Comparison of ENCODE assay signal across 8 cellular contexts in genomic region chr1:109643385-109644230, GRCh38. TPM values are rescaled to one million over a fixed set of nuclear protein-coding genes. Genes with fewer than 3 reads are reported as not detected.
DNase-seq lines count a peak whose midpoint lies in the region; ATAC-seq and TF ChIP-seq lines count a peak whose summit lies in the region.

No MANE protein-coding gene starts in this region.

- WGBS in GM23248 (ENCODE audit: low coverage in 1 of 2, low lambda C conversion rate in 2 of 2, missing lambda C conversion rate in 2 of 2), 2 experiments, result 44 to 55% methylated on average over 23 to 32 of the region's 32 CpGs
- 40% methylated on average over 32 of the region's 32 CpGs for WGBS in heart right ventricle, 2 donors
- 32 to 42% methylated on average over 32 of the region's 32 CpGs for WGBS in sigmoid colon, 2 donors

- H3K27ac ChIP-seq in GM23248, result no peak overlapping the region
- no peak overlapping the region for H3K27ac ChIP-seq in KMS-11
- no peak overlapping the region for H3K27ac ChIP-seq in heart right ventricle
- peak overlapping the region in 1 of 4 donors; percentile 30 for H3K27ac ChIP-seq in sigmoid colon

- H3K36me3 ChIP-seq in GM23248 (ENCODE audit: low read depth) (no peaks in the 10 kb centered on the region), KMS-11 (ENCODE audit: insufficient read depth) (no peaks in the 10 kb centered on the region), heart right ventricle (no peaks in the 10 kb centered on the region), sigmoid colon (no peaks in the 10 kb centered on the region)

- 0 out of 2 replicates have a peak overlapping the region, but pooled peaks have one; percentile 32 for H3K9ac ChIP-seq in GM23248
- H3K9ac ChIP-seq in KMS-11, result no peak overlapping the region; the same call in 1 of the 2 replicates

- H3K79me2 ChIP-seq in GM23248 (ENCODE audit: insufficient read depth) (no peaks in the 10 kb centered on the region), KMS-11 (ENCODE audit: insufficient read depth, low read depth) (no peaks in the 10 kb centered on the region)

- H4K20me1 ChIP-seq in GM23248 (ENCODE audit: insufficient read depth), result no peaks in the 10 kb centered on the region
- H4K20me1 ChIP-seq in KMS-11 (ENCODE audit: insufficient read depth), result no peaks in the 10 kb centered on the region

- H3K4me3 ChIP-seq in GM23248, result no peak overlapping the region
- H3K4me3 ChIP-seq in KMS-11 (IDR thresholded peaks at IDR 0.05; ENCODE audit: insufficient read depth, low read depth, low read length), result peak overlapping the region; percentile 65
- H3K4me3 ChIP-seq in heart right ventricle, result peak overlapping the region in 1 of 10 donors; percentile 7
- H3K4me3 ChIP-seq in sigmoid colon, result peak overlapping the region in 1 of 4 donors; percentile 6

- H3K9me2 ChIP-seq in GM23248 (ENCODE audit: insufficient read depth), result no peaks in the 10 kb centered on the region

- DNase-seq in EH (ENCODE audit: low read depth), result peak; percentile 62
- peak; percentile 81 for DNase-seq in GM23248
- peak; percentile 90 for DNase-seq in activated naive CD4-positive, alpha-beta T cell treated with Interleukin-2 at 50 U/mL for 16 hours
- peak; percentile 81 to 90 for DNase-seq in heart right ventricle
- DNase-seq in sigmoid colon, result peak; percentile 92
- no peak for DNase-seq in NCI-H2171 treated with DMSO at 0.1 percent for 48 hours (lab: John Stamatoyannopoulos, UW)

- H3K27me3 ChIP-seq in GM23248 (replicated peaks; ENCODE audit: insufficient read depth) (no peaks in the 10 kb centered on the region), KMS-11 (ENCODE audit: insufficient read depth, low read depth) (no peaks in the 10 kb centered on the region), heart right ventricle (no peaks in the 10 kb centered on the region), sigmoid colon (no peaks in the 10 kb centered on the region)

- ATAC-seq in SK-N-SH treated with all-trans-retinoic acid at 6 μM for 48 hours, result peak; percentile 75
- peak; percentile 71 to 94 (median 89) for ATAC-seq in heart right ventricle

- intact Hi-C loops in heart right ventricle (cut with DNase I) (loop anchor here in 9 of 10 donors (2.0 to 10.0 kb wide), 5 partner anchors 44 to 341 kb away; partner anchors contain the start of genes GSTM1 (in 4 of the 9), GNAI3 (in 3 of the 9) and AHCYL1 (in 1 of the 9)), sigmoid colon (cut with DNase I) (loop anchor here (5.0 kb wide), 3 partner anchors 44 to 339 kb away; partner anchors contain the start of genes AHCYL1 and GSTM1)

- TF ChIP-seq EP300 in sigmoid colon (IDR thresholded peaks at IDR 0.05), result no peak

- H3K9me3 ChIP-seq in GM23248 (ENCODE audit: low read depth), result no peaks in the 10 kb centered on the region
- peaks cover 0 to 6% (median 0%) of the 10 kb centered on the region in 11 donors for H3K9me3 ChIP-seq in heart right ventricle
- no peaks in the 10 kb centered on the region for H3K9me3 ChIP-seq in sigmoid colon

- H3K4me2 ChIP-seq in GM23248 (ENCODE audit: unreplicated experiment), result no peak overlapping the region
- H3K4me2 ChIP-seq in KMS-11, result peak overlapping the region; percentile 70

- no peaks in the 10 kb centered on the region for H3F3A ChIP-seq in GM23248 (ENCODE audit: insufficient read depth)

- H3K4me1 ChIP-seq in GM23248 (ENCODE audit: insufficient read depth), result no peaks in the 10 kb centered on the region
- H3K4me1 ChIP-seq in KMS-11 (ENCODE audit: low read depth, poor library complexity, severe bottlenecking), result peaks cover 17% of the 10 kb centered on the region
- peaks cover 0 to 12% (median 6%) of the 10 kb centered on the region in 9 donors for H3K4me1 ChIP-seq in heart right ventricle
- peaks cover 0 to 10% (median 8%) of the 10 kb centered on the region in 4 donors for H3K4me1 ChIP-seq in sigmoid colon

- in situ Hi-C loops in GM23248 (cut with MboI), result loop anchor here (10.0 kb wide), 2 partner anchors 111 to 341 kb away; partner anchors contain the start of gene AHCYL1

- no peak for TF ChIP-seq POLR2A in sigmoid colon (IDR thresholded peaks at IDR 0.05)

- H2AFZ ChIP-seq in GM23248 (peak overlapping the region; percentile 93), KMS-11 (ENCODE audit: low read depth) (peak overlapping the region; percentile 95)

- TF ChIP-seq CTCF in KMS-11 (conservative IDR thresholded peaks at IDR 0.05; ENCODE audit: low read depth, low read length), result peak; percentile 97
- TF ChIP-seq CTCF in heart right ventricle (IDR thresholded peaks at IDR 0.05), result peak; percentile 75 to 93 (median 88)
- peak; percentile 75 to 91 (median 86) for TF ChIP-seq CTCF in sigmoid colon (IDR thresholded peaks at IDR 0.05)

TF ChIP-seq in SK-N-SH treated with all-trans-retinoic acid at 6 μM for 48 hours, 23 proteins besides CTCF, POLR2A, EP300 and RAD21:
- TF ChIP-seq, protein P1, sequence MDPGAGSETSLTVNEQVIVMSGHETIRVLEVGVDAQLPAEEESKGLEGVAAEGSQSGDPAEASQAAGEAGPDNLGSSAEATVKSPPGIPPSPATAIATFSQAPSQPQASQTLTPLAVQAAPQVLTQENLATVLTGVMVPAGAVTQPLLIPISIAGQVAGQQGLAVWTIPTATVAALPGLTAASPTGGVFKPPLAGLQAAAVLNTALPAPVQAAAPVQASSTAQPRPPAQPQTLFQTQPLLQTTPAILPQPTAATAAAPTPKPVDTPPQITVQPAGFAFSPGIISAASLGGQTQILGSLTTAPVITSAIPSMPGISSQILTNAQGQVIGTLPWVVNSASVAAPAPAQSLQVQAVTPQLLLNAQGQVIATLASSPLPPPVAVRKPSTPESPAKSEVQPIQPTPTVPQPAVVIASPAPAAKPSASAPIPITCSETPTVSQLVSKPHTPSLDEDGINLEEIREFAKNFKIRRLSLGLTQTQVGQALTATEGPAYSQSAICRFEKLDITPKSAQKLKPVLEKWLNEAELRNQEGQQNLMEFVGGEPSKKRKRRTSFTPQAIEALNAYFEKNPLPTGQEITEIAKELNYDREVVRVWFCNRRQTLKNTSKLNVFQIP (CRISPR knock-in tag; IDR thresholded peaks at IDR 0.05; ENCODE audit: borderline replicate concordance, low read depth), result no peak
- TF ChIP-seq GLIS3 (CRISPR knock-in tag; IDR thresholded peaks at IDR 0.05) (no peak), ARNTL (CRISPR knock-in tag; IDR thresholded peaks at IDR 0.05; ENCODE audit: borderline replicate concordance, low read depth) (no peak), RARB (CRISPR knock-in tag; IDR thresholded peaks at IDR 0.05) (no peak), TOX (CRISPR knock-in tag; IDR thresholded peaks at IDR 0.05; ENCODE audit: borderline replicate concordance) (no peak), OSR1 (CRISPR knock-in tag; IDR thresholded peaks at IDR 0.05) (no peak), ISL1 (CRISPR knock-in tag; IDR thresholded peaks at IDR 0.05) (no peak), ESRRG (CRISPR knock-in tag; IDR thresholded peaks at IDR 0.05) (no peak), ZFP30 (CRISPR knock-in tag; IDR thresholded peaks at IDR 0.05) (no peak)
- TF ChIP-seq, protein P2, sequence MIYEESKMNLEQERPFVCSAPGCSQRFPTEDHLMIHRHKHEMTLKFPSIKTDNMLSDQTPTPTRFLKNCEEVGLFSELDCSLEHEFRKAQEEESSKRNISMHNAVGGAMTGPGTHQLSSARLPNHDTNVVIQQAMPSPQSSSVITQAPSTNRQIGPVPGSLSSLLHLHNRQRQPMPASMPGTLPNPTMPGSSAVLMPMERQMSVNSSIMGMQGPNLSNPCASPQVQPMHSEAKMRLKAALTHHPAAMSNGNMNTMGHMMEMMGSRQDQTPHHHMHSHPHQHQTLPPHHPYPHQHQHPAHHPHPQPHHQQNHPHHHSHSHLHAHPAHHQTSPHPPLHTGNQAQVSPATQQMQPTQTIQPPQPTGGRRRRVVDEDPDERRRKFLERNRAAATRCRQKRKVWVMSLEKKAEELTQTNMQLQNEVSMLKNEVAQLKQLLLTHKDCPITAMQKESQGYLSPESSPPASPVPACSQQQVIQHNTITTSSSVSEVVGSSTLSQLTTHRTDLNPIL (CRISPR knock-in tag; IDR thresholded peaks at IDR 0.05; ENCODE audit: low read depth), result no peak

RNA-seq across cellular contexts. Expression of gene GSTM4, which starts 12.3 kb away (rescaled TPM):
- 6.2 and 7.7 TPM in 2 replicates for total RNA-seq in GM23248 (2014; rRNA removed; shearing (Covaris generic))
- polyA plus RNA-seq in GM23248 (2016; fragmentation: Nextera tagmentation; extraction: Ambion mirVana) (12.4 and 15.2 TPM in 2 replicates), heart right ventricle (10 to 100 TPM; 22.8 to 41.3 TPM), sigmoid colon (10 to 100 TPM; 47.0 to 69.4 (median 52.3) TPM)
- total RNA-seq in heart right ventricle (10 to 100 TPM; 29.9 to 62.1 (median 43.5) TPM), sigmoid colon (10 to 100 TPM; 31.4 to 73.1 (median 44.8) TPM)

RNA-seq across cellular contexts. Expression of gene AMPD2, which starts 24.0 kb away (rescaled TPM):
- 79.3 and 87.9 TPM in 2 replicates for total RNA-seq in GM23248 (2014; rRNA removed; shearing (Covaris generic))
- polyA plus RNA-seq in GM23248 (2016; fragmentation: Nextera tagmentation; extraction: Ambion mirVana) (61.1 and 61.3 TPM in 2 replicates), heart right ventricle (10 to 100 TPM; 12.3 to 15.2 TPM), sigmoid colon (10 to 100 TPM in 1 of 3 donors, 1 to 10 TPM in 2; 6.5 to 31.3 (median 6.6) TPM)
- total RNA-seq in heart right ventricle (10 to 100 TPM in 7 of 10 donors, 1 to 10 TPM in 3; 6.4 to 18.2 (median 11.5) TPM), sigmoid colon (10 to 100 TPM; 19.9 to 47.5 (median 29.4) TPM)

RNA-seq across cellular contexts. Expression of gene GNAT2, which starts 24.2 kb away (rescaled TPM):
- not detected in 2 replicates for total RNA-seq in GM23248 (2014; rRNA removed; shearing (Covaris generic))
- polyA plus RNA-seq in GM23248 (2016; fragmentation: Nextera tagmentation; extraction: Ambion mirVana), result 0.32 TPM in 1 of 2 replicates, not detected in the other
- total RNA-seq in heart right ventricle, result not detected
- polyA plus RNA-seq in heart right ventricle, result under 1 TPM in 1 of 2 donors, not detected in 1; 0.04 TPM
- not detected for total RNA-seq in sigmoid colon
- polyA plus RNA-seq in sigmoid colon, result under 1 TPM in 1 of 3 donors, not detected in 2; 0.10 TPM

RNA-seq across cellular contexts. Expression of gene GSTM2, which starts 24.2 kb away (rescaled TPM):
- total RNA-seq in GM23248 (2014; rRNA removed; shearing (Covaris generic)), result 19.7 and 27.7 TPM in 2 replicates
- polyA plus RNA-seq in GM23248 (2016; fragmentation: Nextera tagmentation; extraction: Ambion mirVana) (40.1 and 41.2 TPM in 2 replicates), heart right ventricle (100 to 1,000 TPM in 1 of 2 donors, 10 to 100 TPM in 1; 23.1 to 113 TPM), sigmoid colon (10 to 100 TPM in 2 of 3 donors, 1 to 10 TPM in 1; 4.9 to 22.3 (median 12.6) TPM)
- total RNA-seq in heart right ventricle (10 to 100 TPM; 56.9 to 93.3 (median 68.1) TPM), sigmoid colon (100 to 1,000 TPM in 1 of 4 donors, 10 to 100 TPM in 3; 42.5 to 139 (median 60.5) TPM)

RNA-seq across cellular contexts. Expression of gene GSTM1, which starts 44.0 kb away (rescaled TPM):
- total RNA-seq in GM23248 (2014; rRNA removed; shearing (Covaris generic)), result not detected in 2 replicates
- polyA plus RNA-seq in GM23248 (2016; fragmentation: Nextera tagmentation; extraction: Ambion mirVana), result not detected in 2 replicates
- 10 to 100 TPM in 6 of 10 donors, not detected in 4; 28.7 to 57.7 (median 36.9) TPM for total RNA-seq in heart right ventricle
- 10 to 100 TPM in 1 of 2 donors, under 1 TPM in 1; 0.19 to 39.6 TPM for polyA plus RNA-seq in heart right ventricle
- 10 to 100 TPM in 1 of 4 donors, not detected in 3; 12.7 TPM for total RNA-seq in sigmoid colon
- 10 to 100 TPM in 2 of 3 donors, under 1 TPM in 1; 0.39 to 27.6 (median 21.3) TPM for polyA plus RNA-seq in sigmoid colon
